In genomic region chr17:32519769-32520701, GRCh38 we compare ENCODE assay signal across 8 cellular contexts. TPM values are rescaled to one million over a fixed set of nuclear protein-coding genes. Genes with fewer than 3 reads are reported as not detected.
A peak's percentile ranks its signal among the peaks of the same experiment; 100 is the strongest.
DNase-seq lines count a peak whose midpoint lies in the region; ATAC-seq and TF ChIP-seq lines count a peak whose summit lies in the region.

No MANE protein-coding gene starts in this region.

- DNase-seq in DND-41 (no peak), NCI-H146 treated with DMSO at 0.1 percent for 48 hours (lab: John Stamatoyannopoulos, UW; ENCODE audit: unreplicated experiment) (peak; percentile 76), activated T-helper 1 cell treated with Interleukin-2 at 50 U/mL for 16 hours (ENCODE audit: low read depth) (peak; percentile 13), foreskin keratinocyte (peak in 1 of 2 donors; percentile 47), progenitor cell of endocrine pancreas (ENCODE audit: low spot score, unreplicated experiment) (no peak)

- H3K27ac ChIP-seq in DND-41 (ENCODE audit: low read length) (no peak overlapping the region), foreskin keratinocyte (peak overlapping the region; percentile 63)

- no peaks in the 10 kb centered on the region for H3K79me2 ChIP-seq in DND-41 (ENCODE audit: insufficient read depth, low read length)

- peak overlapping the region; percentile 80 for H2AFZ ChIP-seq in DND-41 (ENCODE audit: low read depth, low read length)

- H3K27me3 Mint-ChIP-seq in progenitor cell of endocrine pancreas = no peaks in the 10 kb centered on the region

- H3K4me1 ChIP-seq in DND-41 (ENCODE audit: insufficient read depth, low read length) = peaks cover 16% of the 10 kb centered on the region
- H3K4me1 ChIP-seq in foreskin keratinocyte = peaks cover 6% of the 10 kb centered on the region

- peaks cover 9% of the 10 kb centered on the region for H3K27me3 ChIP-seq in DND-41 (ENCODE audit: insufficient read depth, low read length, poor library complexity)
- H3K27me3 ChIP-seq in foreskin keratinocyte = no peaks in the 10 kb centered on the region

- H3K4me1 Mint-ChIP-seq in progenitor cell of endocrine pancreas (ENCODE audit: low read depth) = peaks cover 16% of the 10 kb centered on the region

- no peaks in the 10 kb centered on the region for H3K9me3 ChIP-seq in DND-41 (ENCODE audit: insufficient read depth, low read length, severe bottlenecking)

- peak overlapping the region; percentile 43 for H3K9ac ChIP-seq in DND-41 (ENCODE audit: low read depth, low read length)

- peak overlapping the region in 1 of 2 experiments; percentile 57; a peak in 3 of 4 replicates for H3K4me3 ChIP-seq in DND-41 (ENCODE audit: low read depth in 1 of 2, low read length in 2 of 2)

- peak overlapping the region; percentile 72 for H3K4me3 Mint-ChIP-seq in progenitor cell of endocrine pancreas (ENCODE audit: low read depth)

- H3K27ac Mint-ChIP-seq in progenitor cell of endocrine pancreas = peak overlapping the region; percentile 80

- H3K36me3 Mint-ChIP-seq in progenitor cell of endocrine pancreas (ENCODE audit: insufficient read depth) = peaks cover 1% of the 10 kb centered on the region

- no peaks in the 10 kb centered on the region for H3K36me3 ChIP-seq in DND-41 (ENCODE audit: insufficient read depth, low read length)

- H3K4me2 ChIP-seq in DND-41 (ENCODE audit: insufficient read depth, low read length) = peak overlapping the region; percentile 93

- no peak for TF ChIP-seq CTCF in DND-41 (IDR thresholded peaks at IDR 0.05; ENCODE audit: borderline replicate concordance, extremely low read depth, low read length, poor library complexity, severe bottlenecking)
- TF ChIP-seq CTCF in foreskin keratinocyte (conservative IDR thresholded peaks at IDR 0.05) = no peak
- TF ChIP-seq CTCF in progenitor cell of endocrine pancreas (IDR thresholded peaks at IDR 0.05; ENCODE audit: unreplicated experiment) = no peak

- H3K9me3 Mint-ChIP-seq in progenitor cell of endocrine pancreas (ENCODE audit: low read depth) = no peaks in the 10 kb centered on the region

- no peaks in the 10 kb centered on the region for H4K20me1 ChIP-seq in DND-41 (ENCODE audit: insufficient read depth, low read length)

- ATAC-seq in DND-41 (ENCODE audit: insufficient read depth, low read depth) (no peak), foreskin keratinocyte (no peak), GM21723 (IDR thresholded peaks at IDR 0.05; ENCODE audit: unreplicated experiment) (no peak), GM18498 (IDR thresholded peaks at IDR 0.05; ENCODE audit: unreplicated experiment) (no peak), HG02678 (IDR thresholded peaks at IDR 0.05; ENCODE audit: unreplicated experiment) (no peak)

RNA-seq across cellular contexts. Expression of gene CDK5R1, which starts 33.2 kb away (rescaled TPM):
- total RNA-seq in foreskin keratinocyte (9.5 and 11.8 TPM in 2 replicates), progenitor cell of endocrine pancreas (6.1 and 6.2 TPM in 2 replicates)
- 4.5 and 4.9 TPM in 2 replicates for polyA plus RNA-seq in foreskin keratinocyte

Comparison
In these comparisons a context has a peak if more than half of its experiments do, and no peak if none do; other contexts are left out.
1. DNase-seq: peak in NCI-H146 treated with DMSO at 0.1 percent for 48 hours (single experiment) and activated T-helper 1 cell treated with Interleukin-2 at 50 U/mL for 16 hours (single experiment); none in DND-41 (single experiment) and progenitor cell of endocrine pancreas (single experiment).